Comparison of ENCODE assay signal across 9 cellular contexts in genomic region chr6:119314894-119315272, GRCh38. TPM values are rescaled to one million over a fixed set of nuclear protein-coding genes. Genes with fewer than 3 reads are reported as not detected.
DNase-seq lines count a peak whose midpoint lies in the region; ATAC-seq, FAIRE-seq and TF ChIP-seq lines count a peak whose summit lies in the region.
"Had no signal": no experiment of that assay in that cellular context is flagged by ENCODE, and none has a peak within 500 bp of the region (broad histone marks: within the 10 kb centered on the region; RNA-seq: fewer than 3 reads in every experiment).

No MANE protein-coding gene starts in this region.

- no peaks in the 10 kb centered on the region for H3K27me3 Mint-ChIP-seq in CD4-positive, alpha-beta T cell

- DNase-seq in CD4-positive, alpha-beta T cell = no peak
- DNase-seq in K562 (ENCODE audit: extremely low read depth in 1 of 4, low spot score in 3 of 4) = peak in 1 of 4 experiments; percentile 38
- no peak for DNase-seq in vagina (ENCODE audit: extremely low spot score in 2 of 2)
- no peak for DNase-seq in GDM1 (lab: John Stamatoyannopoulos, UW)
- no peak for DNase-seq in hypothalamus (lab: John Stamatoyannopoulos, UW)
- DNase-seq in activated CD4-positive, alpha-beta T cell treated with anti-CD3 and anti-CD28 coated beads for 48 hours = no peak

- peak overlapping the region; percentile 0 for H3K27ac ChIP-seq in CD4-positive, alpha-beta T cell (ENCODE audit: low read depth, low read length)
- peak overlapping the region; percentile 91 for H3K27ac ChIP-seq in K562 (ENCODE audit: extremely low read depth, low read depth, low read length)
- H3K27ac ChIP-seq in vagina = no peak overlapping the region

- POLR2A ChIA-PET in CD4-positive, alpha-beta T cell (lab: Charles Lee) = interaction anchor here (0.7 to 3.3 kb wide), 7 partner anchors 8 to 422 kb away, joined by 3 to 26 read pairs (median 10); partner anchors contain the start of gene ASF1A
- POLR2A ChIA-PET in K562 (lab: Yijun Ruan, JAX) = interaction anchor here (0.6 to 2.5 kb wide), 6 partner anchors 7 to 313 kb away, joined by 3 to 10 read pairs (median 6); no protein-coding TSS in a partner anchor

- H3K4me1 Mint-ChIP-seq in CD4-positive, alpha-beta T cell (ENCODE audit: low read depth) = peaks cover 40% of the 10 kb centered on the region

- H2AFZ ChIP-seq in K562 (ENCODE audit: low read depth, low read length) = 0 out of 2 replicates have a peak overlapping the region, but pooled peaks have one; percentile 25

- no peaks in the 10 kb centered on the region for H3K36me3 Mint-ChIP-seq in CD4-positive, alpha-beta T cell (ENCODE audit: low read depth)

- no peaks in the 10 kb centered on the region for H3K9me3 ChIP-seq in CD4-positive, alpha-beta T cell (ENCODE audit: control insufficient read depth, low read length)
- H3K9me3 ChIP-seq in K562 (replicated peaks; ENCODE audit: control insufficient read depth, insufficient read depth, low read depth, low read length) (no peaks in the 10 kb centered on the region), vagina (no peaks in the 10 kb centered on the region)

- H3K4me2 ChIP-seq in K562 (ENCODE audit: insufficient read depth, low read length) = peak overlapping the region; percentile 53

- CTCF ChIA-PET in CD4-positive, alpha-beta T cell (lab: Charles Lee) = interaction anchor here (0.8 kb wide), 1 partner anchor 1759 kb away, joined by 3 read pairs; no protein-coding TSS in a partner anchor
- CTCF ChIA-PET in K562 (lab: Yijun Ruan, JAX; ENCODE audit: low intra/inter-chr PET ratio) = no interaction called here

- H3K79me2 ChIP-seq in K562 (ENCODE audit: control insufficient read depth, insufficient read depth, low read length) = peaks cover 99% of the 10 kb centered on the region

- TF ChIP-seq CTCF in CD4-positive, alpha-beta T cell (IDR thresholded peaks at IDR 0.05) = no peak
- no peak for TF ChIP-seq CTCF in K562 (IDR thresholded peaks at IDR 0.05 in 2 of 3, conservative IDR thresholded peaks at IDR 0.05 in 1 of 3; ENCODE audit: insufficient read depth in 2 of 3, low read depth in 1 of 3, low read length in 3 of 3)
- TF ChIP-seq CTCF in vagina (IDR thresholded peaks at IDR 0.05) = no peak

- 14% methylated on average over 5 of the region's 5 CpGs for WGBS in K562 (ENCODE audit: insufficient coverage, low coverage, missing lambda C conversion rate)

- no peaks in the 10 kb centered on the region for H3K9me3 Mint-ChIP-seq in CD4-positive, alpha-beta T cell

- no peak for TF ChIP-seq EP300 in K562 (IDR thresholded peaks at IDR 0.05; ENCODE audit: low read length)

- H3K27ac Mint-ChIP-seq in CD4-positive, alpha-beta T cell = peak overlapping the region; percentile 82

- no peaks in the 10 kb centered on the region for H3K27me3 ChIP-seq in CD4-positive, alpha-beta T cell (ENCODE audit: control insufficient read depth, insufficient read depth, low read length)
- H3K27me3 ChIP-seq in K562 (ENCODE audit: control insufficient read depth in 2 of 2, insufficient read depth in 2 of 2, low read length in 2 of 2) (no peaks in the 10 kb centered on the region), vagina (no peaks in the 10 kb centered on the region)

- peak overlapping the region; percentile 62 to 68 for H3K9ac ChIP-seq in K562 (ENCODE audit: insufficient read depth in 1 of 2, low read depth in 2 of 2, low read length in 2 of 2)

- peak overlapping the region; percentile 49 for H3K4me3 Mint-ChIP-seq in CD4-positive, alpha-beta T cell

- intact Hi-C loops in CD4-positive, alpha-beta T cell (cut with DNase I, micrococcal nuclease) = no loop called here
- intact Hi-C loops in K562 (cut with micrococcal nuclease) (loop anchor here (1.0 to 5.0 kb wide), 2 partner anchors 9 to 178 kb away; no protein-coding TSS in a partner anchor), vagina (cut with DNase I) (no loop called here)

- no peaks in the 10 kb centered on the region; the same call in 1 of the 2 replicates for H4K20me1 ChIP-seq in K562 (replicated peaks; ENCODE audit: control insufficient read depth, insufficient read depth, low read length)

- TF ChIP-seq POLR2A in K562 (conservative IDR thresholded peaks at IDR 0.05) (no peak), vagina (IDR thresholded peaks at IDR 0.05) (no peak)

- peaks cover 42 to 79% of the 10 kb centered on the region in 2 experiments for H3K4me1 ChIP-seq in K562 (replicated peaks in 1 of 2; ENCODE audit: control insufficient read depth in 2 of 2, insufficient read depth in 2 of 2, low read length in 2 of 2)
- H3K4me1 ChIP-seq in vagina = peaks cover 25% of the 10 kb centered on the region

- peak; percentile 30 for ATAC-seq in CD4-positive, alpha-beta T cell (ENCODE audit: poor library complexity)
- ATAC-seq in GM19438 (IDR thresholded peaks at IDR 0.05; ENCODE audit: low read depth, unreplicated experiment) (peak; percentile 48), HG03196 (IDR thresholded peaks at IDR 0.05; ENCODE audit: unreplicated experiment) (peak; percentile 40), K562 (no peak)

- no peak for FAIRE-seq in K562 (lab: Jason Lieb, UNC)

- H3K4me3 ChIP-seq in K562 (no peak overlapping the region), vagina (no peak overlapping the region)

- H3K36me3 ChIP-seq in K562 (ENCODE audit: control insufficient read depth, insufficient read depth, low read length) = peaks cover 56% of the 10 kb centered on the region
- H3K36me3 ChIP-seq in vagina = no peaks in the 10 kb centered on the region

- TF ChIP-seq RAD21 in K562 (CRISPR knock-in tag; conservative IDR thresholded peaks at IDR 0.05 in 1 of 2, IDR thresholded peaks at IDR 0.05 in 1 of 2) = no peak

- H3K9me1 ChIP-seq in K562 (ENCODE audit: control insufficient read depth, insufficient read depth, low read length) = no peaks in the 10 kb centered on the region

- no TSS peak for BruUV-seq in K562 (replicated peaks; lab: Mats Ljungman, UMichigan)

- in situ Hi-C loops in K562 (cut with MboI) = no loop called here

TF ChIP-seq in K562, 482 proteins besides CTCF, POLR2A, EP300 and RAD21 (continues in another document):
- TF ChIP-seq RBM25 (IDR thresholded peaks at IDR 0.05; ENCODE audit: low read depth, low read length, severe bottlenecking) = no peak
- TF ChIP-seq ZNF668 (CRISPR knock-in tag; IDR thresholded peaks at IDR 0.05) = no peak
- no peak for TF ChIP-seq ILK (tag; IDR thresholded peaks at IDR 0.05; ENCODE audit: borderline replicate concordance, low read depth)
- no peak for TF ChIP-seq ZNF146 (CRISPR knock-in tag; IDR thresholded peaks at IDR 0.05; ENCODE audit: unreplicated experiment)
- TF ChIP-seq ZNF395 (CRISPR knock-in tag; IDR thresholded peaks at IDR 0.05) = no peak
- peak; percentile 72; the same call in 1 of the 2 replicates for TF ChIP-seq FOXJ2 (tag; IDR thresholded peaks at IDR 0.05)
- TF ChIP-seq TCF7 (IDR thresholded peaks at IDR 0.05; ENCODE audit: borderline replicate concordance) = no peak
- TF ChIP-seq ELK3 (CRISPR knock-in tag; IDR thresholded peaks at IDR 0.05) = no peak
- no peak for TF ChIP-seq ZFP1 (CRISPR knock-in tag; IDR thresholded peaks at IDR 0.05)
- TF ChIP-seq PHTF2 (CRISPR knock-in tag; IDR thresholded peaks at IDR 0.05) = no peak
- TF ChIP-seq GTF2A2 (tag; IDR thresholded peaks at IDR 0.05) = no peak
- no peak for TF ChIP-seq FOXJ3 (CRISPR knock-in tag; IDR thresholded peaks at IDR 0.05)
- TF ChIP-seq GABPB2 (CRISPR knock-in tag; conservative IDR thresholded peaks at IDR 0.05) = no peak
- TF ChIP-seq NFE2L1 (tag; IDR thresholded peaks at IDR 0.05; ENCODE audit: borderline replicate concordance, low read depth) = no peak
- no peak for TF ChIP-seq HNRNPK (IDR thresholded peaks at IDR 0.05; ENCODE audit: low read depth, low read length, poor library complexity, severe bottlenecking)
- TF ChIP-seq CEBPB (tag; IDR thresholded peaks at IDR 0.05) = peak; percentile 8; the same call in 1 of the 2 replicates
- TF ChIP-seq CXXC5 (CRISPR knock-in tag; IDR thresholded peaks at IDR 0.05) = no peak; the same call in 1 of the 2 replicates

RNA-seq across cellular contexts. Expression of gene MAN1A1, which starts 34.7 kb away (rescaled TPM):
- 1 to 10 TPM; 4.5 to 4.9 TPM for total RNA-seq in CD4-positive, alpha-beta T cell
- total RNA-seq in K562 (2011; cell fraction: chromatin; rRNA removed; ENCODE audit: low replicate concordance) = 34.5 and 78.1 TPM in 2 replicates
- 44.4 and 48.3 TPM in 2 replicates for total RNA-seq in K562 (2011; cell fraction: nucleolus; rRNA removed)
- total RNA-seq in K562 (2011; cell fraction: nucleoplasm; rRNA removed) = 69.6 and 93.7 TPM in 2 replicates
- 74.9 and 77.6 TPM in 2 replicates for total RNA-seq in K562 (2014; rRNA removed)
- 68.7 and 75.4 TPM in 2 replicates for total RNA-seq in K562 (2014; rRNA removed; fragmentation: Illumina TruSeq; extraction: Trizol)
- total RNA-seq in K562 (2015; rRNA removed; fragmentation: Illumina TruSeq; extraction: Trizol) = 51.1 and 55.2 TPM in 2 replicates
- total RNA-seq in K562 (2021) = 75.0 and 78.4 TPM in 2 replicates
- 33.3 and 59.7 TPM in 2 replicates for polyA plus RNA-seq in K562 (2011; rRNA removed)
- polyA plus RNA-seq in K562 (2011; cell fraction: cytosol; rRNA removed) = 15.3 and 17.2 TPM in 2 replicates
- polyA plus RNA-seq in K562 (2011; cell fraction: nucleus; rRNA removed) = 12.3 and 13.9 TPM in 2 replicates
- polyA plus RNA-seq in K562 (2012) = 44.4 and 59.0 TPM in 2 replicates
- polyA plus RNA-seq in K562 (2014; fragmentation: Illumina TruSeq; extraction: Trizol) = 50.5 and 62.6 TPM in 2 replicates
- 10 to 100 TPM; 24.5 to 27.7 TPM for polyA plus RNA-seq in K562 (2014; fragmentation: Nextera tagmentation; extraction: Ambion mirVana)
- 47.5 and 48.7 TPM in 2 replicates for polyA plus RNA-seq in K562 (2014; rRNA removed)
- 39.6 and 50.2 TPM in 2 replicates for polyA minus RNA-seq in K562 (2011; rRNA and poly(A)+ RNA removed)
- polyA minus RNA-seq in K562 (2011; cell fraction: cytosol; rRNA and poly(A)+ RNA removed) = 22.8 and 28.5 TPM in 2 replicates
- 26.5 and 34.9 TPM in 2 replicates for polyA minus RNA-seq in K562 (2011; cell fraction: nucleus; rRNA and poly(A)+ RNA removed)
- 71.2 TPM for total RNA-seq in vagina
- total RNA-seq: G401 had no signal

Comparison
In these comparisons a context has a peak if more than half of its experiments do, and no peak if none do; other contexts are left out.
1. RNA of gene MAN1A1, which starts 34.7 kb away (total RNA-seq): 34.5 to 93.7 TPM in K562 and 71.2 TPM in vagina (single experiment); 4.5 to 4.9 TPM in CD4-positive, alpha-beta T cell; every median in the first group is over 4 times any median in the second.